13 cellular contexts compared by ENCODE assay signal in genomic region chr15:68834356-68834755, GRCh38. TPM values are rescaled to one million over a fixed set of nuclear protein-coding genes. Genes with fewer than 3 reads are reported as not detected.
DNase-seq lines count a peak whose midpoint lies in the region; ATAC-seq, FAIRE-seq and TF ChIP-seq lines count a peak whose summit lies in the region.
"Had no signal": no experiment of that assay in that cellular context is flagged by ENCODE, and none has a peak within 500 bp of the region (broad histone marks: within the 10 kb centered on the region; RNA-seq: fewer than 3 reads in every experiment).

No MANE protein-coding gene starts in this region.

- ATAC-seq in right lobe of liver (peak; percentile 18 to 34 (median 20)), HepG2 (no peak), GM19328 (IDR thresholded peaks at IDR 0.05; ENCODE audit: unreplicated experiment) (no peak)
- ATAC-seq: PC-3 had no signal

- no peak for FAIRE-seq in HepG2 (lab: Jason Lieb, UNC)

- in situ Hi-C loops in HepG2 (cut with HindIII; ENCODE audit: extremely low pct_ligation_motif_present, low pct_unique_long_range_greater_than_20kb), result no loop called here

- POLR2A ChIA-PET in HepG2 (lab: Yijun Ruan, JAX), result no interaction called here

- H3K27ac ChIP-seq in right lobe of liver (no peak overlapping the region), HepG2 (ENCODE audit: extremely low read length, insufficient read depth, low read length) (no peak overlapping the region), MM.1S (ENCODE audit: low read length) (peak overlapping the region; percentile 78; the same call in 1 of the 2 replicates)

- H3K4me2 ChIP-seq in HepG2 (ENCODE audit: low read depth, low read length) (no peak overlapping the region), MM.1S (ENCODE audit: low read depth, low read length) (peak overlapping the region; percentile 61; the same call in 1 of the 2 replicates)

- BruUV-seq in HepG2 (replicated peaks; lab: Mats Ljungman, UMichigan), result no TSS peak

- 42% methylated on average over 2 of the region's 3 CpGs for WGBS in right lobe of liver (ENCODE audit: insufficient coverage, low coverage, low lambda C conversion rate, missing lambda C conversion rate)
- WGBS in HepG2 (ENCODE audit: low lambda C conversion rate), result 66% methylated on average over 3 of the region's 3 CpGs

- H3K36me3 ChIP-seq in right lobe of liver (no peaks in the 10 kb centered on the region), HepG2 (replicated peaks in 1 of 2; ENCODE audit: control insufficient read depth in 1 of 2, insufficient read depth in 2 of 2, low read length in 2 of 2) (no peaks in the 10 kb centered on the region), MM.1S (replicated peaks; ENCODE audit: insufficient read depth, low read length) (no peaks in the 10 kb centered on the region)
- H3K36me3 ChIP-seq: BE2C, HAP-1 had no signal

- H3K9me3 ChIP-seq in right lobe of liver (no peaks in the 10 kb centered on the region), HepG2 (ENCODE audit: low read length) (peaks cover 8% of the 10 kb centered on the region), MM.1S (replicated peaks; ENCODE audit: insufficient read depth, low read length) (no peaks in the 10 kb centered on the region)
- H3K9me3 ChIP-seq: BE2C had no signal

- H4K20me1 ChIP-seq in HepG2 (ENCODE audit: insufficient read depth, low read length) (no peaks in the 10 kb centered on the region), MM.1S (ENCODE audit: insufficient read depth, low read length) (no peaks in the 10 kb centered on the region)

- TF ChIP-seq RAD21 in HepG2 (CRISPR knock-in tag; IDR thresholded peaks at IDR 0.05), result no peak

- peaks cover 29% of the 10 kb centered on the region for H3F3A ChIP-seq in MM.1S (ENCODE audit: insufficient read depth, low read length)

- H3K79me2 ChIP-seq in HepG2 (ENCODE audit: insufficient read depth, low read length) (no peaks in the 10 kb centered on the region), MM.1S (ENCODE audit: low read length) (no peaks in the 10 kb centered on the region)

- H3K4me3 ChIP-seq in right lobe of liver (no peak overlapping the region), HepG2 (replicated peaks in 1 of 3; ENCODE audit: insufficient read depth in 1 of 3, low read depth in 2 of 3, low read length in 3 of 3) (no peak overlapping the region), MM.1S (ENCODE audit: low read length) (no peak overlapping the region)
- H3K4me3 ChIP-seq: HAP-1 had no signal

- no peaks in the 10 kb centered on the region for H3K27me3 ChIP-seq in right lobe of liver
- peaks cover 2 to 18% of the 10 kb centered on the region in 2 experiments; a peak in 2 of 5 replicates for H3K27me3 ChIP-seq in HepG2 (ENCODE audit: control insufficient read depth in 1 of 2, insufficient read depth in 2 of 2, low read length in 2 of 2)
- no peaks in the 10 kb centered on the region for H3K27me3 ChIP-seq in MM.1S (replicated peaks; ENCODE audit: insufficient read depth, low read length)
- H3K27me3 ChIP-seq: BE2C had no signal

- DNase-seq in right lobe of liver (no peak), HepG2 (ENCODE audit: low spot score) (no peak), MM.1S (no peak), UCSD-AML1 (lab: John Stamatoyannopoulos, UW; ENCODE audit: unreplicated experiment) (peak; percentile 28), islet precursor cell (no peak), NCI-H1436 (lab: John Stamatoyannopoulos, UW) (no peak)
- DNase-seq: BE2C, DMS 273 treated with DMSO at 0.1 percent for 48 hours, NCI-H1105, NCI-H187 treated with DMSO at 0.1 percent for 48 hours, PC-3 had no signal

- intact Hi-C loops in right lobe of liver (cut with DNase I), result no loop called here
- intact Hi-C loops in HepG2 (cut with micrococcal nuclease; ENCODE audit: unreplicated experiment), result no loop called here

- CTCF ChIA-PET in HepG2 (lab: Yijun Ruan, JAX; ENCODE audit: low intra/inter-chr PET ratio, low total read pairs), result no interaction called here

- H3K4me1 ChIP-seq in right lobe of liver (no peaks in the 10 kb centered on the region), HepG2 (ENCODE audit: insufficient read depth, low read length) (no peaks in the 10 kb centered on the region), MM.1S (ENCODE audit: low read length) (peaks cover 34% of the 10 kb centered on the region)

- H2AFZ ChIP-seq in HepG2 (ENCODE audit: low read length), result no peak overlapping the region
- peak overlapping the region; percentile 56 for H2AFZ ChIP-seq in MM.1S (ENCODE audit: low read length)

- no peak for TF ChIP-seq EP300 in HepG2 (IDR thresholded peaks at IDR 0.05; ENCODE audit: low read depth in 2 of 2, low read length in 2 of 2)
- no peak for TF ChIP-seq EP300 in HepG2 (CRISPR knock-in tag; IDR thresholded peaks at IDR 0.05; ENCODE audit: borderline replicate concordance)

- TF ChIP-seq CTCF in right lobe of liver (IDR thresholded peaks at IDR 0.05), result no peak
- TF ChIP-seq CTCF in HepG2 (CRISPR knock-in tag; IDR thresholded peaks at IDR 0.05), result no peak
- TF ChIP-seq CTCF in MM.1S (IDR thresholded peaks at IDR 0.05; ENCODE audit: low read length), result no peak

- H3K9ac ChIP-seq in HepG2 (ENCODE audit: insufficient read depth, low read depth, low read length), result no peak overlapping the region
- H3K9ac ChIP-seq in MM.1S (ENCODE audit: low read length), result peak overlapping the region; percentile 19; the same call in 1 of the 2 replicates

- TF ChIP-seq POLR2A in right lobe of liver (IDR thresholded peaks at IDR 0.05), result no peak
- no peak for TF ChIP-seq POLR2A in HepG2 (IDR thresholded peaks at IDR 0.05; ENCODE audit: insufficient read depth in 1 of 2, low read depth in 2 of 2, low read length in 2 of 2)

- H3K9me2 ChIP-seq in MM.1S (replicated peaks; ENCODE audit: insufficient read depth, low read length), result no peaks in the 10 kb centered on the region

TF ChIP-seq in HepG2, 621 proteins besides CTCF, POLR2A, EP300 and RAD21 (continues in another document):
- TF ChIP-seq PHF20 (CRISPR knock-in tag; IDR thresholded peaks at IDR 0.05) (no peak), HHEX (CRISPR knock-in tag; IDR thresholded peaks at IDR 0.05) (no peak), ZNF83 (CRISPR knock-in tag; IDR thresholded peaks at IDR 0.05; ENCODE audit: borderline replicate concordance) (no peak), CERS6 (CRISPR knock-in tag; IDR thresholded peaks at IDR 0.05) (no peak), MATR3 (CRISPR knock-in tag; IDR thresholded peaks at IDR 0.05) (no peak), NFE2L2 (IDR thresholded peaks at IDR 0.05; ENCODE audit: low read length) (no peak), GTF3A (CRISPR knock-in tag; conservative IDR thresholded peaks at IDR 0.05) (no peak), KAT8 (CRISPR knock-in tag; IDR thresholded peaks at IDR 0.05) (no peak), ZNF205 (CRISPR knock-in tag; IDR thresholded peaks at IDR 0.05) (no peak), ZFYVE20 (CRISPR knock-in tag; IDR thresholded peaks at IDR 0.05; ENCODE audit: borderline replicate concordance, low read depth) (no peak), ZNF557 (CRISPR knock-in tag; IDR thresholded peaks at IDR 0.05) (no peak), GPBP1L1 (CRISPR knock-in tag; IDR thresholded peaks at IDR 0.05) (no peak), IKZF4 (CRISPR knock-in tag; IDR thresholded peaks at IDR 0.05; ENCODE audit: borderline replicate concordance, low read depth, not compliant biosample characterization) (no peak), ZNF530 (CRISPR knock-in tag; IDR thresholded peaks at IDR 0.05; ENCODE audit: low read depth) (no peak), ZNF619 (CRISPR knock-in tag; IDR thresholded peaks at IDR 0.05) (no peak)

RNA-seq across cellular contexts. Expression of gene ANP32A, which starts 13.7 kb away (rescaled TPM):
- total RNA-seq in right lobe of liver (10 to 100 TPM; 39.9 to 66.6 (median 49.0) TPM), HepG2 (2016; rRNA removed; fragmentation: Illumina TruSeq; extraction: Trizol) (206 and 323 TPM in 2 replicates)
- total RNA-seq in HepG2 (2016; cell fraction: cytosol; rRNA removed; fragmentation: Illumina TruSeq; extraction: Trizol; ENCODE audit: low read depth), result 20.6 and 23.7 TPM in 2 replicates
- 211 and 312 TPM in 2 replicates for total RNA-seq in HepG2 (2016; cell fraction: insoluble cytoplasmic fraction; rRNA removed; fragmentation: Illumina TruSeq; extraction: Trizol)
- 33.5 and 37.5 TPM in 2 replicates for total RNA-seq in HepG2 (2016; cell fraction: membrane; rRNA removed; fragmentation: Illumina TruSeq; extraction: Trizol)
- total RNA-seq in HepG2 (2016; cell fraction: nucleus; rRNA removed; fragmentation: Illumina TruSeq; extraction: Trizol), result 81.8 and 84.7 TPM in 2 replicates
- polyA plus RNA-seq in HepG2 (2011; rRNA removed), result 49.3 and 60.6 TPM in 2 replicates
- polyA plus RNA-seq in HepG2 (2011; cell fraction: cytosol; rRNA removed), result 28.0 and 36.6 TPM in 2 replicates
- polyA plus RNA-seq in HepG2 (2011; cell fraction: nucleus; rRNA removed), result 25.1 and 25.6 TPM in 2 replicates
- 144 and 186 TPM in 2 replicates for polyA plus RNA-seq in HepG2 (2012)
- polyA plus RNA-seq in HepG2 (2016; cell fraction: cytosol; fragmentation: Illumina TruSeq; extraction: Trizol; ENCODE audit: low read depth), result 21.7 and 22.0 TPM in 2 replicates
- 513 and 558 TPM in 2 replicates for polyA plus RNA-seq in HepG2 (2016; cell fraction: insoluble cytoplasmic fraction; fragmentation: Illumina TruSeq; extraction: Trizol; ENCODE audit: low read depth)
- polyA plus RNA-seq in HepG2 (2016; cell fraction: membrane; fragmentation: Illumina TruSeq; extraction: Trizol; ENCODE audit: low read depth), result 26.3 and 31.3 TPM in 2 replicates
- 158 and 180 TPM in 2 replicates for polyA plus RNA-seq in HepG2 (2016; cell fraction: nucleus; fragmentation: Illumina TruSeq; extraction: Trizol; ENCODE audit: insufficient read depth, low read depth)
- 22.9 and 64.5 TPM in 2 replicates for polyA minus RNA-seq in HepG2 (2011; rRNA and poly(A)+ RNA removed; ENCODE audit: low replicate concordance)
- polyA minus RNA-seq in HepG2 (2011; cell fraction: cytosol; rRNA and poly(A)+ RNA removed), result 29.8 and 35.1 TPM in 2 replicates
- 54.8 and 55.4 TPM in 2 replicates for polyA minus RNA-seq in HepG2 (2011; cell fraction: nucleus; rRNA and poly(A)+ RNA removed)

Comparison
In these comparisons a context has a peak if more than half of its experiments do, and no peak if none do; other contexts are left out.
1. ATAC-seq: peak in right lobe of liver (4 of 4); none in HepG2 (single experiment) and GM19328 (single experiment).